ENCODE assay signal across 9 cellular contexts in genomic region chr10:35643976-35644799, GRCh38. TPM values are rescaled to one million over a fixed set of nuclear protein-coding genes. Genes with fewer than 3 reads are reported as not detected.
DNase-seq lines count a peak whose midpoint lies in the region; ATAC-seq and TF ChIP-seq lines count a peak whose summit lies in the region.
"Had no signal": no experiment of that assay in that cellular context is flagged by ENCODE, and none has a peak within 500 bp of the region (broad histone marks: within the 10 kb centered on the region; RNA-seq: fewer than 3 reads in every experiment).

No MANE protein-coding gene starts in this region.

- ATAC-seq in HG02884 (IDR thresholded peaks at IDR 0.05; ENCODE audit: unreplicated experiment) (no peak), HG03565 (IDR thresholded peaks at IDR 0.05; ENCODE audit: unreplicated experiment) (no peak)

- H3K4me3 ChIP-seq in brain microvascular endothelial cell (ENCODE audit: low read depth, low read length) = peak overlapping the region; percentile 73
- peak overlapping the region; percentile 45 to 54 for H3K4me3 ChIP-seq in uterus

- H3K9me3 ChIP-seq in uterus = no peaks in the 10 kb centered on the region

- TF ChIP-seq CTCF in brain microvascular endothelial cell (IDR thresholded peaks at IDR 0.05; ENCODE audit: low read depth, low read length, missing control alignments) = no peak
- no peak for TF ChIP-seq CTCF in uterus (IDR thresholded peaks at IDR 0.05)

- H3K36me3 ChIP-seq in brain microvascular endothelial cell (replicated peaks) (no peaks in the 10 kb centered on the region), uterus (no peaks in the 10 kb centered on the region)

- intact Hi-C loops in uterus (cut with DNase I; ENCODE audit: low total_unique reads) = no loop called here

- H3K27ac ChIP-seq in brain microvascular endothelial cell (no peak overlapping the region), uterus (peak overlapping the region; percentile 55 to 58)

- in situ Hi-C loops in brain microvascular endothelial cell (cut with HindIII; ENCODE audit: low pct_ligation_motif_present, low sequenced_read_pairs) = loop anchor here (25.0 kb wide), 1 partner anchor 1143 kb away; no protein-coding TSS in a partner anchor

- H3K4me1 ChIP-seq in uterus = peaks cover 0 to 3% of the 10 kb centered on the region in 2 donors

- peak; percentile 31 for DNase-seq in stimulated activated CD4-positive, alpha-beta T cell treated with anti-CD3 and anti-CD28 coated beads, Interleukin-15, amount 100 ng/mL, for 24 hours
- no peak for DNase-seq in stimulated activated CD4-positive, alpha-beta T cell treated with anti-CD3 and anti-CD28 coated beads, Interleukin-1b, Interleukin-23, amount 100 ng/mL, for 48 hours
- DNase-seq in brain microvascular endothelial cell (no peak), medulla oblongata (ENCODE audit: extremely low spot score) (peak; percentile 18), uterus (no peak), COR-L47 (lab: John Stamatoyannopoulos, UW) (no peak)

- TF ChIP-seq POLR2A in uterus (IDR thresholded peaks at IDR 0.05) = no peak

- no peaks in the 10 kb centered on the region for H3K27me3 ChIP-seq in brain microvascular endothelial cell (replicated peaks)
- no peaks in the 10 kb centered on the region for H3K27me3 ChIP-seq in uterus

RNA-seq across cellular contexts. Expression of gene FZD8, which starts 2.1 kb away (rescaled TPM):
- total RNA-seq in uterus = 10 to 100 TPM in 1 of 4 donors, 1 to 10 TPM in 3; 1.8 to 14.9 (median 5.3) TPM

RNA-seq across cellular contexts. Expression of gene GJD4, which starts 39.0 kb away (rescaled TPM):
- total RNA-seq in uterus = not detected
- total RNA-seq: activated CD8-positive, alpha-beta memory T cell treated with anti-CD3 and anti-CD28 coated beads for 36 hours had no signal

Comparison
In these comparisons a context has a peak if more than half of its experiments do, and no peak if none do; other contexts are left out.
1. DNase-seq: peak in stimulated activated CD4-positive, alpha-beta T cell treated with anti-CD3 and anti-CD28 coated beads, Interleukin-15, amount 100 ng/mL, for 24 hours (single experiment) and medulla oblongata (single experiment); none in stimulated activated CD4-positive, alpha-beta T cell treated with anti-CD3 and anti-CD28 coated beads, Interleukin-1b, Interleukin-23, amount 100 ng/mL, for 48 hours (single experiment), brain microvascular endothelial cell (single experiment), uterus (0 of 2) and COR-L47 (single experiment).